ENCODE assay signal across 1 cellular context in genomic region chr6:8102122-8102958, GRCh38.
TF ChIP-seq lines count a peak whose summit lies in the region.

Gene EEF1E1 (minus strand): TSS chr6:8102548. CDS start chr6:8102521, 27 bp downstream.

TF ChIP-seq in HepG2, 621 proteins besides CTCF, POLR2A, EP300 and RAD21 (continued from another document and continues in another):
- TF ChIP-seq THAP9 (CRISPR knock-in tag; IDR thresholded peaks at IDR 0.05; ENCODE audit: borderline replicate concordance) (peak; percentile 92; the same call in 1 of the 2 replicates), CAMTA2 (CRISPR knock-in tag; IDR thresholded peaks at IDR 0.05; ENCODE audit: borderline replicate concordance) (peak; percentile 91; the same call in 1 of the 2 replicates), FOSL2 (CRISPR knock-in tag; IDR thresholded peaks at IDR 0.05) (peak; percentile 16; the same call in 1 of the 2 replicates), YEATS4 (CRISPR knock-in tag; IDR thresholded peaks at IDR 0.05; ENCODE audit: borderline replicate concordance) (peak; percentile 90), ZBTB3 (CRISPR knock-in tag; IDR thresholded peaks at IDR 0.05; ENCODE audit: borderline replicate concordance, low read depth) (0 out of 2 replicates have a peak, but pooled peaks have one; percentile 8), ZNF335 (CRISPR knock-in tag; IDR thresholded peaks at IDR 0.05) (peak; percentile 47; the same call in 1 of the 2 replicates), ZFP62 (CRISPR knock-in tag; IDR thresholded peaks at IDR 0.05) (no peak), STAT6 (CRISPR knock-in tag; IDR thresholded peaks at IDR 0.05; ENCODE audit: borderline replicate concordance) (peak; percentile 93; the same call in 1 of the 2 replicates), ZNF609 (CRISPR knock-in tag; IDR thresholded peaks at IDR 0.05; ENCODE audit: borderline replicate concordance) (peak; percentile 43; the same call in 1 of the 2 replicates), REST (IDR thresholded peaks at IDR 0.05; ENCODE audit: borderline replicate concordance in 1 of 2, low read depth in 1 of 2, low read length in 2 of 2) (0 out of 4 replicates have a peak, but pooled peaks of 1 of the 2 experiments have one; percentile 21), KLF16 (CRISPR knock-in tag; IDR thresholded peaks at IDR 0.05) (peak in 1 of 2 experiments; percentile 74; a peak in 2 of 4 replicates), NAIF1 (CRISPR knock-in tag; IDR thresholded peaks at IDR 0.05; ENCODE audit: borderline replicate concordance) (peak; percentile 79; the same call in 1 of the 2 replicates), CHCHD3 (CRISPR knock-in tag; IDR thresholded peaks at IDR 0.05) (no peak), REPIN1 (CRISPR knock-in tag; IDR thresholded peaks at IDR 0.05; ENCODE audit: borderline replicate concordance, low read depth) (no peak; the same call in 1 of the 2 replicates), ZFY (CRISPR knock-in tag; IDR thresholded peaks at IDR 0.05) (peak; percentile 90), RAD51 (IDR thresholded peaks at IDR 0.05; ENCODE audit: borderline replicate concordance) (no peak), GATA4 (IDR thresholded peaks at IDR 0.05; ENCODE audit: borderline replicate concordance, low read depth) (0 out of 2 replicates have a peak, but pooled peaks have one; percentile 43), ZFP36 (IDR thresholded peaks at IDR 0.05; ENCODE audit: borderline replicate concordance, low read depth, low read length, partially characterized antibody) (no peak), TBL1XR1 (IDR thresholded peaks at IDR 0.05; ENCODE audit: borderline replicate concordance, low read length, partially characterized antibody) (peak; percentile 65), HOXD1 (CRISPR knock-in tag; IDR thresholded peaks at IDR 0.05) (no peak), ZNF562 (CRISPR knock-in tag; IDR thresholded peaks at IDR 0.05; ENCODE audit: borderline replicate concordance) (no peak), ZMYM2 (CRISPR knock-in tag; IDR thresholded peaks at IDR 0.05) (0 out of 2 replicates have a peak, but pooled peaks have one; percentile 71), SMC3 (IDR thresholded peaks at IDR 0.05; ENCODE audit: low read length) (no peak), POLR2AphosphoS5 (IDR thresholded peaks at IDR 0.05; ENCODE audit: low read depth, low read length) (peak; percentile 93)
- TF ChIP-seq, protein P1, sequence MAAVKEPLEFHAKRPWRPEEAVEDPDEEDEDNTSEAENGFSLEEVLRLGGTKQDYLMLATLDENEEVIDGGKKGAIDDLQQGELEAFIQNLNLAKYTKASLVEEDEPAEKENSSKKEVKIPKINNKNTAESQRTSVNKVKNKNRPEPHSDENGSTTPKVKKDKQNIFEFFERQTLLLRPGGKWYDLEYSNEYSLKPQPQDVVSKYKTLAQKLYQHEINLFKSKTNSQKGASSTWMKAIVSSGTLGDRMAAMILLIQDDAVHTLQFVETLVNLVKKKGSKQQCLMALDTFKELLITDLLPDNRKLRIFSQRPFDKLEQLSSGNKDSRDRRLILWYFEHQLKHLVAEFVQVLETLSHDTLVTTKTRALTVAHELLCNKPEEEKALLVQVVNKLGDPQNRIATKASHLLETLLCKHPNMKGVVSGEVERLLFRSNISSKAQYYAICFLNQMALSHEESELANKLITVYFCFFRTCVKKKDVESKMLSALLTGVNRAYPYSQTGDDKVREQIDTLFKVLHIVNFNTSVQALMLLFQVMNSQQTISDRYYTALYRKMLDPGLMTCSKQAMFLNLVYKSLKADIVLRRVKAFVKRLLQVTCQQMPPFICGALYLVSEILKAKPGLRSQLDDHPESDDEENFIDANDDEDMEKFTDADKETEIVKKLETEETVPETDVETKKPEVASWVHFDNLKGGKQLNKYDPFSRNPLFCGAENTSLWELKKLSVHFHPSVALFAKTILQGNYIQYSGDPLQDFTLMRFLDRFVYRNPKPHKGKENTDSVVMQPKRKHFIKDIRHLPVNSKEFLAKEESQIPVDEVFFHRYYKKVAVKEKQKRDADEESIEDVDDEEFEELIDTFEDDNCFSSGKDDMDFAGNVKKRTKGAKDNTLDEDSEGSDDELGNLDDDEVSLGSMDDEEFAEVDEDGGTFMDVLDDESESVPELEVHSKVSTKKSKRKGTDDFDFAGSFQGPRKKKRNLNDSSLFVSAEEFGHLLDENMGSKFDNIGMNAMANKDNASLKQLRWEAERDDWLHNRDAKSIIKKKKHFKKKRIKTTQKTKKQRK (IDR thresholded peaks at IDR 0.05; ENCODE audit: low read length): no peak
- TF ChIP-seq, protein P2, sequence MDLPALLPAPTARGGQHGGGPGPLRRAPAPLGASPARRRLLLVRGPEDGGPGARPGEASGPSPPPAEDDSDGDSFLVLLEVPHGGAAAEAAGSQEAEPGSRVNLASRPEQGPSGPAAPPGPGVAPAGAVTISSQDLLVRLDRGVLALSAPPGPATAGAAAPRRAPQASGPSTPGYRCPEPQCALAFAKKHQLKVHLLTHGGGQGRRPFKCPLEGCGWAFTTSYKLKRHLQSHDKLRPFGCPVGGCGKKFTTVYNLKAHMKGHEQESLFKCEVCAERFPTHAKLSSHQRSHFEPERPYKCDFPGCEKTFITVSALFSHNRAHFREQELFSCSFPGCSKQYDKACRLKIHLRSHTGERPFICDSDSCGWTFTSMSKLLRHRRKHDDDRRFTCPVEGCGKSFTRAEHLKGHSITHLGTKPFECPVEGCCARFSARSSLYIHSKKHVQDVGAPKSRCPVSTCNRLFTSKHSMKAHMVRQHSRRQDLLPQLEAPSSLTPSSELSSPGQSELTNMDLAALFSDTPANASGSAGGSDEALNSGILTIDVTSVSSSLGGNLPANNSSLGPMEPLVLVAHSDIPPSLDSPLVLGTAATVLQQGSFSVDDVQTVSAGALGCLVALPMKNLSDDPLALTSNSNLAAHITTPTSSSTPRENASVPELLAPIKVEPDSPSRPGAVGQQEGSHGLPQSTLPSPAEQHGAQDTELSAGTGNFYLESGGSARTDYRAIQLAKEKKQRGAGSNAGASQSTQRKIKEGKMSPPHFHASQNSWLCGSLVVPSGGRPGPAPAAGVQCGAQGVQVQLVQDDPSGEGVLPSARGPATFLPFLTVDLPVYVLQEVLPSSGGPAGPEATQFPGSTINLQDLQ (CRISPR knock-in tag; IDR thresholded peaks at IDR 0.05): peak; percentile 71; the same call in 1 of the 2 replicates
- TF ChIP-seq, protein P3, sequence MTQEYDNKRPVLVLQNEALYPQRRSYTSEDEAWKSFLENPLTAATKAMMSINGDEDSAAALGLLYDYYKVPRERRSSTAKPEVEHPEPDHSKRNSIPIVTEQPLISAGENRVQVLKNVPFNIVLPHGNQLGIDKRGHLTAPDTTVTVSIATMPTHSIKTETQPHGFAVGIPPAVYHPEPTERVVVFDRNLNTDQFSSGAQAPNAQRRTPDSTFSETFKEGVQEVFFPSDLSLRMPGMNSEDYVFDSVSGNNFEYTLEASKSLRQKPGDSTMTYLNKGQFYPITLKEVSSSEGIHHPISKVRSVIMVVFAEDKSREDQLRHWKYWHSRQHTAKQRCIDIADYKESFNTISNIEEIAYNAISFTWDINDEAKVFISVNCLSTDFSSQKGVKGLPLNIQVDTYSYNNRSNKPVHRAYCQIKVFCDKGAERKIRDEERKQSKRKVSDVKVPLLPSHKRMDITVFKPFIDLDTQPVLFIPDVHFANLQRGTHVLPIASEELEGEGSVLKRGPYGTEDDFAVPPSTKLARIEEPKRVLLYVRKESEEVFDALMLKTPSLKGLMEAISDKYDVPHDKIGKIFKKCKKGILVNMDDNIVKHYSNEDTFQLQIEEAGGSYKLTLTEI (CRISPR knock-in tag; conservative IDR thresholded peaks at IDR 0.05): no peak
- TF ChIP-seq, protein P4, sequence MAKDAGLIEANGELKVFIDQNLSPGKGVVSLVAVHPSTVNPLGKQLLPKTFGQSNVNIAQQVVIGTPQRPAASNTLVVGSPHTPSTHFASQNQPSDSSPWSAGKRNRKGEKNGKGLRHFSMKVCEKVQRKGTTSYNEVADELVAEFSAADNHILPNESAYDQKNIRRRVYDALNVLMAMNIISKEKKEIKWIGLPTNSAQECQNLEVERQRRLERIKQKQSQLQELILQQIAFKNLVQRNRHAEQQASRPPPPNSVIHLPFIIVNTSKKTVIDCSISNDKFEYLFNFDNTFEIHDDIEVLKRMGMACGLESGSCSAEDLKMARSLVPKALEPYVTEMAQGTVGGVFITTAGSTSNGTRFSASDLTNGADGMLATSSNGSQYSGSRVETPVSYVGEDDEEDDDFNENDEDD (CRISPR knock-in tag; IDR thresholded peaks at IDR 0.05; ENCODE audit: borderline replicate concordance): peak; percentile 82; the same call in 1 of the 2 replicates
